8 cellular contexts compared by ENCODE assay signal in the genomic region with DNA sequence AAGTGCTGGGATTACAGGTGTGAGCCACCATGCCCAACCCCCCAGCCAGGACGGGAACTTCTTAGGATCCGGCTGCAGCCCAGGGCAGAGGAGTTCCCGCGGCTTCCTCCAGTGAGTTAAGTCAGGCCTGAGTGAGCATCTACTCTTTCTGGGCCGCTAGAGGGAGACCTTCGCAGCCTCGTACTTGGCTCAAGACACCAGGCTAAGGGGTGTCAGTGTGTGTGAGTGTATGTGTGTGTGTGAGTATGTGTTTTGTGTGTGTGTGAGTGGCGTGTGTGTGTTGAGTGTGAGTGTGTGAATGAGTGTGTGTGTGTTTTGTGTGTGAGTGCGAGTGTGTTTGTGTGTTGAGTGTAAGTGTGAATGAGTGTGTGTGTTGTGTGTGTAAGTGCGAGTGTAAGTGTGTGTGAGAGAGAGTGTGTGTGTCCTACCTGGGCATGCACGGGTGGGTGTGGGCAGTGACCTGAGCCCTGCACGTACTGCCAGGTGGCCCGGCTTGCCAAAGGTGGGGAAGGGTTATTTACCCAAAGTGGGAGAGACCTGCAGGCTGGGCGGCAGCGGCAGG. TPM values are rescaled to one million over a fixed set of nuclear protein-coding genes. Genes with fewer than 3 reads are reported as not detected.
DNase-seq lines count a peak whose midpoint lies in the region; ATAC-seq and TF ChIP-seq lines count a peak whose summit lies in the region.

No MANE protein-coding gene starts in this region.

- no peak overlapping the region for H3K23ac ChIP-seq in H9 (ENCODE audit: insufficient read length, low read depth, low read length)

- no peak overlapping the region for H4K5ac ChIP-seq in H9 (ENCODE audit: insufficient read length, low read depth, low read length)

- H3K4me1 Mint-ChIP-seq in H9 = peaks cover 2 to 3% of the 10 kb centered on the region in 2 experiments; a peak in 3 of 4 replicates

- WGBS in H9 (ENCODE audit: extremely low coverage, insufficient read length, low lambda C conversion rate) = 100% methylated on average over 3 of the region's 15 CpGs

- H3K18ac ChIP-seq in H9 (ENCODE audit: insufficient read length, low read depth, low read length) = no peak overlapping the region

- H3K36me3 Mint-ChIP-seq in H9 (ENCODE audit: insufficient read depth in 1 of 3, low read depth in 3 of 3) = no peaks in the 10 kb centered on the region

- no peak overlapping the region for H3K56ac ChIP-seq in H9 (ENCODE audit: insufficient read length, low read depth, low read length)

- H2AK5ac ChIP-seq in H9 (ENCODE audit: insufficient read length, low read length) = no peak overlapping the region

- no peak overlapping the region for H3T11ph ChIP-seq in H9 (ENCODE audit: low read length)

- H3K27me3 Mint-ChIP-seq in H9 (ENCODE audit: low read depth) = peaks cover 2% of the 10 kb centered on the region

- H3K27ac ChIP-seq in H9 (ENCODE audit: insufficient read length, low read depth, low read length) = no peak overlapping the region

- no peak overlapping the region for H2AFZ ChIP-seq in H9 (ENCODE audit: low read length)

- no peaks in the 10 kb centered on the region for H3K9me3 Mint-ChIP-seq in H9

- no peaks in the 10 kb centered on the region for H3K27me3 ChIP-seq in H9 (ENCODE audit: insufficient read depth, low read length)

- no peak overlapping the region for H2BK15ac ChIP-seq in H9 (ENCODE audit: low read depth, low read length)

- H3K9me3 ChIP-seq in H9 (ENCODE audit: control insufficient read depth, low read depth, low read length) = no peaks in the 10 kb centered on the region

- TF ChIP-seq CTCF in AG10803 (conservative IDR thresholded peaks at IDR 0.05; ENCODE audit: low read length) (peak; percentile 91), H9 (conservative IDR thresholded peaks at IDR 0.05) (peak; percentile 81)

- no peak overlapping the region for H4K8ac ChIP-seq in H9 (replicated peaks; ENCODE audit: insufficient read length, low read depth, low read length)

- H2BK120ac ChIP-seq in H9 (ENCODE audit: low read depth, low read length, poor library complexity, severe bottlenecking) = no peak overlapping the region

- H3K14ac ChIP-seq in H9 (ENCODE audit: insufficient read depth, low read length) = no peak overlapping the region

- H3K79me1 ChIP-seq in H9 (ENCODE audit: insufficient read depth, low read depth, low read length, poor library complexity, severe bottlenecking) = no peaks in the 10 kb centered on the region

- DNase-seq in AG10803 (ENCODE audit: low read depth) = peak; percentile 93
- DNase-seq in H9 = peak; percentile 91
- DNase-seq in NCI-H446 treated with DMSO at 0.1 percent for 48 hours (lab: John Stamatoyannopoulos, UW) = peak; percentile 64
- DNase-seq in central memory CD4-positive, alpha-beta T cell = peak; percentile 70
- peak; percentile 88 for DNase-seq in kidney tubule cell (ENCODE audit: low spot score)
- peak; percentile 73 for DNase-seq in stimulated activated CD4-positive, alpha-beta T cell treated with anti-CD3 and anti-CD28 coated beads, Interleukin-2, amount 100 ng/mL, for 4 hours (ENCODE audit: low read depth)

- no peak overlapping the region for H4K91ac ChIP-seq in H9 (ENCODE audit: insufficient read length, low read depth, low read length)

- H3K4me3 Mint-ChIP-seq in H9 = no peak overlapping the region

- H3K4me1 ChIP-seq in H9 (ENCODE audit: insufficient read depth, low read length) = no peaks in the 10 kb centered on the region

- H3K27ac Mint-ChIP-seq in H9 = no peak overlapping the region

- no peaks in the 10 kb centered on the region for H3K79me2 ChIP-seq in H9 (ENCODE audit: insufficient read depth, low read length)

- H4K20me1 ChIP-seq in H9 (ENCODE audit: control insufficient read depth, insufficient read depth, insufficient read length) = no peaks in the 10 kb centered on the region

- H3K23me2 ChIP-seq in H9 (ENCODE audit: insufficient read length, low read depth, low read length, poor library complexity, severe bottlenecking) = no peaks in the 10 kb centered on the region

- H3K4me2 ChIP-seq in H9 (ENCODE audit: insufficient read depth, insufficient read length, low read length) = no peak overlapping the region

- no peak overlapping the region for H2BK20ac ChIP-seq in H9 (ENCODE audit: low read depth, low read length, poor library complexity, severe bottlenecking)

- H3K9ac ChIP-seq in H9 (ENCODE audit: extremely low read depth, insufficient read length, low read length) = no peak overlapping the region

- no peak overlapping the region for H2BK5ac ChIP-seq in H9 (ENCODE audit: insufficient read length, low read length)

- no peak overlapping the region for H2BK12ac ChIP-seq in H9 (ENCODE audit: insufficient read length, low read depth, low read length)

- no peak overlapping the region for H3K4ac ChIP-seq in H9 (ENCODE audit: low read depth, low read length)

- peak; percentile 98 for ATAC-seq in activated CD4-positive, CD25-positive, alpha-beta regulatory T cell treated with anti-CD3 and anti-CD28 coated beads, Interleukin-2, amount 50 U/mL, for 24 hours
- no peak for ATAC-seq in HG03045 (IDR thresholded peaks at IDR 0.05; ENCODE audit: unreplicated experiment)

- no peak overlapping the region for H3K4me3 ChIP-seq in AG10803 (ENCODE audit: low read length)

RNA-seq across cellular contexts. Expression of a gene that starts 58.5 kb away (rescaled TPM):
- 0.13 and 0.28 TPM in 2 replicates for total RNA-seq in H9 (2021)
